Comparison of ENCODE assay signal across 34 cellular contexts in the genomic region with DNA sequence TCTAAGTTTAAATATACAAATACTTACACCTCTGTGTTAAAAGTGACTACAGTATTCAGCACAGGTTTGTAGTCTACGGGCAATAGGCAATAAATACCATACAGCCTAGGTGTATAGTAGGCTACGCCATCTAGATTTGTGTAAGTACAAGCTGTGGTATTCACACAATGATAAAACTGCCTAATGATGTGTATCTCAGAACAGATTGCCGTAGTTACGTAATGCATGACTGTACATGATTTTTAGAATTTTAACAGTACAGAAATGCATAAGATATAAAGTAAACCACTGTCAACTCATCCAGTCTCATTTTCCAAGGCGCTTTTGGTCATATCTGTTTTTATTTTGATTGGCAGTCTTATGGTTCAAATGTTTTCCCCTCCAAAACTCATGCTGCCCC.
"Had no signal": no experiment of that assay in that cellular context is flagged by ENCODE, and none has a peak within 500 bp of the region (broad histone marks: within the 10 kb centered on the region; RNA-seq: fewer than 3 reads in every experiment).

No MANE protein-coding gene starts in this region.

- H3K9ac ChIP-seq: KMS-11 had no signal

- H3K4me2 ChIP-seq: KMS-11 had no signal

- H3K27ac ChIP-seq: KMS-11 had no signal

- DNase-seq: Karpas-422, Kasumi-1, KG1, MG63, MM.1S, MV-4-11, NCI-H1048, NCI-H1092, NCI-H1092 treated with DMSO at 0.1 percent for 48 hours, NCI-H1105, NCI-H1105 treated with DMSO at 0.1 percent for 48 hours, NCI-H1417, NCI-H1417 treated with DMSO at 0.1 percent for 48 hours, NCI-H1436, NCI-H1436 treated with DMSO at 0.1 percent for 48 hours, NCI-H146, NCI-H1694, NCI-H1694 treated with DMSO at 0.1 percent for 48 hours, NCI-H187, NCI-H187 treated with DMSO at 0.1 percent for 48 hours, NCI-H1930, NCI-H2029, NCI-H2029 treated with DMSO at 0.1 percent for 48 hours, NCI-H2081, NCI-H2081 treated with DMSO at 0.1 percent for 48 hours, NCI-H2107, NCI-H2171, NCI-H2171 treated with DMSO at 0.1 percent for 48 hours, NCI-H2227 treated with DMSO at 0.1 percent for 48 hours, NCI-H345, NCI-H446, NCI-H446 treated with DMSO at 0.1 percent for 48 hours, NCI-H510A had no signal

- H3K4me3 ChIP-seq: MG63 had no signal

- H3K36me3 ChIP-seq: MG63 had no signal

- H3K9me3 ChIP-seq: MG63 had no signal

- H3K27me3 ChIP-seq: MG63 had no signal
